Comparison of ENCODE assay signal across 8 cellular contexts in the genomic region with DNA sequence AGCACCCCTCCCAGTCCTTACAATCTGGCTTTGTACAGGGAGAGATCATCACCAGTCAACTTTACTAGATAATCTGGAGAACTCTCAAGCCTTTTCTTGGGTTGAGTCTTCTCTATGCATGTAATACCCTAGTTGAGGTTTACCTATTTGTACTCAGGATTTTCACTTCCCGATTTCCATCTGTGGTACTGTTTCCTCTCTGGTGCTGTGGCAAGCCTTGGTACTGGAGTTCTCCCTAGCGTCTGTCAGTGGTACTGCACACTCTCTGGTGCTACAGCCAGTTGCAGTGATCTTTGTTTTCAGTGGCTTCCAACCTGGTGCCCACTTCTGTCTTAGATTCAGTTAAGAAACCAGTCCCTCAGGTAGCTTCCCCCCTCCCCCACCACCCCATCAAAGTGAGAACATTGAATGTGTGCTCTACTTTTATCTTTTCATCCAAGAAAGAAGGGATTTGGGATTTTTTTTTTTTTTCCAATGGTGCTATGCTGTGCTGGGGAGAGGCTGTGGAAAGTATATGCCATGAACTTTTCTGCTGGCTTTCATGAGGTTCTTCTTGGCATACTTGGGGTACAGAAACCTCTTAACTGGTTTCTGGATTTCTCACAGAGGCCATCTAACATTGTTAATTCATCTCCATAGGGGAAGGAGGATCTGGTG.
A peak's percentile ranks its signal among the peaks of the same experiment; 100 is the strongest.
DNase-seq lines count a peak whose midpoint lies in the region; ATAC-seq and TF ChIP-seq lines count a peak whose summit lies in the region.

No MANE protein-coding gene starts in this region.

- H3K9me2 ChIP-seq in PC-3 (replicated peaks; ENCODE audit: low read length) = no peaks in the 10 kb centered on the region

- intact Hi-C loops in PC-3 (cut with micrococcal nuclease) = no loop called here
- intact Hi-C loops in psoas muscle (cut with DNase I) = no loop called here

- BruUV-seq in PC-3 (replicated peaks; lab: Mats Ljungman, UMichigan) = no TSS peak

- WGBS in psoas muscle, 3 donors = 24 to 31% (median 25%) methylated on average over 2 of the region's 2 CpGs

- H3K79me2 ChIP-seq in PC-3 (ENCODE audit: low read length) = no peaks in the 10 kb centered on the region

- H3K4me3 ChIP-seq in PC-3 (ENCODE audit: low read length) = no peak overlapping the region
- no peak overlapping the region for H3K4me3 ChIP-seq in fibroblast of villous mesenchyme (ENCODE audit: low read depth, low read length)
- no peak overlapping the region for H3K4me3 ChIP-seq in psoas muscle

- CTCF ChIA-PET in PC-3 (lab: Charles Lee) = no interaction called here

- POLR2A ChIA-PET in PC-3 (lab: Charles Lee; ENCODE audit: unreplicated experiment) = no interaction called here

- no peak overlapping the region for H3K27ac ChIP-seq in C4-2B
- H3K27ac ChIP-seq in PC-3 (ENCODE audit: low read length) = no peak overlapping the region
- no peak overlapping the region for H3K27ac ChIP-seq in psoas muscle

- ATAC-seq in GM18909 (IDR thresholded peaks at IDR 0.05; ENCODE audit: poor library complexity, unreplicated experiment) = peak; percentile 99
- peak; percentile 97 for ATAC-seq in HG03097 (IDR thresholded peaks at IDR 0.05; ENCODE audit: low FRiP score, unreplicated experiment)
- peak; percentile 83 for ATAC-seq in PC-3
- peak in 2 of 4 donors; percentile 65 to 66 for ATAC-seq in psoas muscle

- no peaks in the 10 kb centered on the region for H3F3A ChIP-seq in PC-3 (ENCODE audit: low read length, unreplicated experiment)

- H3K36me3 ChIP-seq in PC-3 (ENCODE audit: low read depth, low read length) (no peaks in the 10 kb centered on the region), psoas muscle (ENCODE audit: insufficient read depth in 1 of 2, low read depth in 1 of 2) (no peaks in the 10 kb centered on the region)

- H3K27me3 ChIP-seq in PC-3 (ENCODE audit: low read length) = no peaks in the 10 kb centered on the region
- no peaks in the 10 kb centered on the region for H3K27me3 ChIP-seq in psoas muscle (ENCODE audit: insufficient read depth in 3 of 3, low read length in 2 of 3)

- no peak overlapping the region for H3K9ac ChIP-seq in PC-3 (ENCODE audit: low read length)

- no peaks in the 10 kb centered on the region for H4K20me1 ChIP-seq in PC-3 (ENCODE audit: low read length)

- H3K9me3 ChIP-seq in PC-3 (ENCODE audit: low read length) (no peaks in the 10 kb centered on the region), psoas muscle (no peaks in the 10 kb centered on the region)

- DNase-seq in PC-3 (peak; percentile 77), fibroblast of villous mesenchyme (ENCODE audit: low read depth) (peak; percentile 57), psoas muscle (peak in 1 of 2 donors; percentile 36), NCI-H1930 (lab: John Stamatoyannopoulos, UW) (no peak)
- DNase-seq in activated T-cell treated with anti-CD3 and anti-CD28 coated beads, Interleukin-2, amount 50 U/mL, for 1 hour = peak; percentile 58

- H3K4me2 ChIP-seq in PC-3 (ENCODE audit: low read length) = no peak overlapping the region

- no peak overlapping the region for H2AFZ ChIP-seq in PC-3 (ENCODE audit: low read length)

- TF ChIP-seq CTCF in C4-2B (conservative IDR thresholded peaks at IDR 0.05) (peak; percentile 88), PC-3 (conservative IDR thresholded peaks at IDR 0.05; ENCODE audit: low read depth, low read length) (peak; percentile 81), fibroblast of villous mesenchyme (IDR thresholded peaks at IDR 0.05; ENCODE audit: insufficient read depth, low read depth, low read length) (peak; percentile 94), psoas muscle (IDR thresholded peaks at IDR 0.05) (peak; percentile 65)

- H3K4me1 ChIP-seq in PC-3 (ENCODE audit: insufficient read depth, low read length) (no peaks in the 10 kb centered on the region), psoas muscle (no peaks in the 10 kb centered on the region)

Comparison
In these comparisons a context has a peak if more than half of its experiments do, and no peak if none do; other contexts are left out.
1. DNase-seq: peak in PC-3 (single experiment), activated T-cell treated with anti-CD3 and anti-CD28 coated beads, Interleukin-2, amount 50 U/mL, for 1 hour (single experiment) and fibroblast of villous mesenchyme (single experiment); none in NCI-H1930 (0 of 2).
2. Peak in every context shown above with its lines, with median percentiles within 50 percentile points of each other: CTCF ChIP-seq.